In genomic region chr13:76812206-76812882, GRCh38 we compare ENCODE assay signal across 13 cellular contexts.
DNase-seq lines count a peak whose midpoint lies in the region; ATAC-seq and TF ChIP-seq lines count a peak whose summit lies in the region.
"Had no signal": no experiment of that assay in that cellular context is flagged by ENCODE, and none has a peak within 500 bp of the region (broad histone marks: within the 10 kb centered on the region; RNA-seq: fewer than 3 reads in every experiment).

No MANE protein-coding gene starts in this region.

- H3K4me3 ChIP-seq in SK-N-MC (peak overlapping the region; percentile 52), heart left ventricle (no peak overlapping the region), gastrocnemius medialis (no peak overlapping the region), mammary epithelial cell (replicated peaks in 1 of 3; ENCODE audit: insufficient read depth in 1 of 3, low read depth in 2 of 3, low read length in 3 of 3) (no peak overlapping the region)

- H2AFZ ChIP-seq in mammary epithelial cell (ENCODE audit: low read depth, low read length), result no peak overlapping the region

- DNase-seq in EH (ENCODE audit: low read depth) (peak; percentile 19), SK-N-MC (ENCODE audit: low read depth, low spot score) (peak; percentile 71), heart left ventricle (peak; percentile 57 to 85 (median 65)), gastrocnemius medialis (peak; percentile 23 to 58), mammary epithelial cell (no peak), inferior parietal cortex (ENCODE audit: extremely low spot score) (no peak), foreskin melanocyte (no peak)
- DNase-seq in activated CD8-positive, alpha-beta T cell treated with anti-CD3 and anti-CD28 coated beads for 36 hours, result no peak
- DNase-seq: activated T-cell treated with anti-CD3 and anti-CD28 coated beads, Interleukin-2, amount 50 U/mL, for 48 hours; endodermal cell; MM.1S; NCI-H510A had no signal

- H3K27ac ChIP-seq in SK-N-MC (peak overlapping the region; percentile 83), heart left ventricle (peak overlapping the region in 9 of 12 donors; percentile 4 to 67 (median 50)), gastrocnemius medialis (peak overlapping the region in 2 of 4 donors; percentile 36 to 42), mammary epithelial cell (ENCODE audit: insufficient read depth, low read depth, low read length) (no peak overlapping the region)

- no peak overlapping the region for H3K4me2 ChIP-seq in mammary epithelial cell (ENCODE audit: insufficient read depth, low read depth, low read length)

- intact Hi-C loops in heart left ventricle (cut with DNase I) (loop anchor here in 2 of 10 donors (10.0 kb wide), 2 partner anchors 58 to 138 kb away; no protein-coding TSS in a partner anchor), gastrocnemius medialis (cut with DNase I; ENCODE audit: low total_unique reads) (loop anchor here (10.0 kb wide), 1 partner anchor 88 kb away; no protein-coding TSS in a partner anchor), mammary epithelial cell (cut with micrococcal nuclease) (no loop called here)
- intact Hi-C loops in activated CD8-positive, alpha-beta T cell treated with anti-CD3 and anti-CD28 coated beads for 36 hours (cut with micrococcal nuclease), result loop anchor here (10.0 kb wide), 1 partner anchor 148 kb away; no protein-coding TSS in a partner anchor

- no peaks in the 10 kb centered on the region for H3K79me2 ChIP-seq in mammary epithelial cell (ENCODE audit: insufficient read depth, low read length)

- peaks cover 5% of the 10 kb centered on the region for H3K4me1 Mint-ChIP-seq in activated CD8-positive, alpha-beta T cell treated with anti-CD3 and anti-CD28 coated beads for 36 hours (ENCODE audit: low read depth)
- H3K4me1 Mint-ChIP-seq: endodermal cell had no signal

- dilution Hi-C loops in mammary epithelial cell (cut with HindIII; ENCODE audit: low sequenced_read_pairs), result no loop called here

- no peaks in the 10 kb centered on the region for H4K20me1 ChIP-seq in mammary epithelial cell (ENCODE audit: insufficient read depth, low read length)

- H3K4me3 Mint-ChIP-seq in activated CD8-positive, alpha-beta T cell treated with anti-CD3 and anti-CD28 coated beads for 36 hours, result no peak overlapping the region
- H3K4me3 Mint-ChIP-seq: endodermal cell, nephron had no signal

- no peaks in the 10 kb centered on the region for H3K36me3 Mint-ChIP-seq in activated CD8-positive, alpha-beta T cell treated with anti-CD3 and anti-CD28 coated beads for 36 hours (ENCODE audit: low read depth)

- H3K27ac Mint-ChIP-seq in activated CD8-positive, alpha-beta T cell treated with anti-CD3 and anti-CD28 coated beads for 36 hours, result no peak overlapping the region
- H3K27ac Mint-ChIP-seq: endodermal cell, nephron had no signal

- peak; percentile 55 to 88 (median 86) for ATAC-seq in heart left ventricle
- ATAC-seq in gastrocnemius medialis, result peak; percentile 42 to 70
- ATAC-seq in activated CD8-positive, alpha-beta T cell treated with anti-CD3 and anti-CD28 coated beads for 36 hours, result no peak

- no TSS peak for BruUV-seq in mammary epithelial cell (replicated peaks; lab: Mats Ljungman, UMichigan)

- H3K9ac ChIP-seq in SK-N-MC (ENCODE audit: insufficient read length), result peak overlapping the region; percentile 12
- H3K9ac ChIP-seq in mammary epithelial cell (ENCODE audit: insufficient read depth, low read length), result no peak overlapping the region

- POLR2A ChIA-PET in activated CD8-positive, alpha-beta T cell treated with anti-CD3 and anti-CD28 coated beads for 36 hours (lab: Charles Lee), result no interaction called here

- no peaks in the 10 kb centered on the region for H3K27me3 ChIP-seq in heart left ventricle
- H3K27me3 ChIP-seq in gastrocnemius medialis, result no peaks in the 10 kb centered on the region
- H3K27me3 ChIP-seq in mammary epithelial cell (ENCODE audit: insufficient read depth, low read length), result no peaks in the 10 kb centered on the region

- TF ChIP-seq CTCF in heart left ventricle (IDR thresholded peaks at IDR 0.05) (no peak), gastrocnemius medialis (IDR thresholded peaks at IDR 0.05 in 4 of 5, conservative IDR thresholded peaks at IDR 0.05 in 1 of 5) (no peak), mammary epithelial cell (conservative IDR thresholded peaks at IDR 0.05 in 1 of 2, IDR thresholded peaks at IDR 0.05 in 1 of 2; ENCODE audit: extremely low read depth in 1 of 2, insufficient read depth in 1 of 2, low read depth in 1 of 2, low read length in 2 of 2) (no peak)
- no peak for TF ChIP-seq CTCF in activated CD8-positive, alpha-beta T cell treated with anti-CD3 and anti-CD28 coated beads for 36 hours (IDR thresholded peaks at IDR 0.05)

- CTCF ChIA-PET in activated CD8-positive, alpha-beta T cell treated with anti-CD3 and anti-CD28 coated beads for 36 hours (lab: Charles Lee), result no interaction called here
- CTCF ChIA-PET in mammary epithelial cell (lab: Charles Lee; ENCODE audit: low non-redundant PET), result no interaction called here

- TF ChIP-seq POLR2A in heart left ventricle (IDR thresholded peaks at IDR 0.05), result no peak
- no peak for TF ChIP-seq POLR2A in gastrocnemius medialis (IDR thresholded peaks at IDR 0.05)

- in situ Hi-C loops in gastrocnemius medialis (cut with MboI; ENCODE audit: low sequenced_read_pairs in 4 of 4), result no loop called here
- in situ Hi-C loops in mammary epithelial cell (cut with MboI; ENCODE audit: low sequenced_read_pairs in 2 of 2), result no loop called here

- H3K4me1 ChIP-seq in heart left ventricle, result peaks cover 0 to 33% (median 19%) of the 10 kb centered on the region in 12 donors
- peaks cover 0 to 17% of the 10 kb centered on the region in 2 donors for H3K4me1 ChIP-seq in gastrocnemius medialis
- H3K4me1 ChIP-seq in mammary epithelial cell (ENCODE audit: insufficient read depth, low read length), result no peaks in the 10 kb centered on the region

- peaks cover 14% of the 10 kb centered on the region for H3K27me3 Mint-ChIP-seq in activated CD8-positive, alpha-beta T cell treated with anti-CD3 and anti-CD28 coated beads for 36 hours

- 52 to 69% (median 66%) methylated on average over 3 of the region's 3 CpGs for WGBS in heart left ventricle, 4 donors
- 83% methylated on average over 3 of the region's 3 CpGs for WGBS in mammary epithelial cell (ENCODE audit: low coverage, missing lambda C conversion rate)

- H3K9me3 ChIP-seq in SK-N-MC (ENCODE audit: low read depth, low read length) (no peaks in the 10 kb centered on the region; the same call in 1 of the 2 replicates), heart left ventricle (peaks cover 0 to 11% (median 0%) of the 10 kb centered on the region in 12 donors), gastrocnemius medialis (no peaks in the 10 kb centered on the region), mammary epithelial cell (replicated peaks; ENCODE audit: insufficient read depth, low read length) (no peaks in the 10 kb centered on the region)

- no peaks in the 10 kb centered on the region for H3K36me3 ChIP-seq in SK-N-MC (ENCODE audit: insufficient read depth, low read length)
- no peaks in the 10 kb centered on the region for H3K36me3 ChIP-seq in heart left ventricle
- no peaks in the 10 kb centered on the region for H3K36me3 ChIP-seq in gastrocnemius medialis
- no peaks in the 10 kb centered on the region for H3K36me3 ChIP-seq in mammary epithelial cell (ENCODE audit: insufficient read depth, low read length)

- peaks cover 6% of the 10 kb centered on the region for H3K9me3 Mint-ChIP-seq in activated CD8-positive, alpha-beta T cell treated with anti-CD3 and anti-CD28 coated beads for 36 hours

Comparison
In these comparisons a context has a peak if more than half of its experiments do, and no peak if none do; other contexts are left out.
1. DNase-seq: peak in EH (single experiment), SK-N-MC (single experiment), heart left ventricle (5 of 5) and gastrocnemius medialis (2 of 2); none in activated CD8-positive, alpha-beta T cell treated with anti-CD3 and anti-CD28 coated beads for 36 hours (single experiment), mammary epithelial cell (single experiment), inferior parietal cortex (single experiment) and foreskin melanocyte (single experiment).